In the genomic region with DNA sequence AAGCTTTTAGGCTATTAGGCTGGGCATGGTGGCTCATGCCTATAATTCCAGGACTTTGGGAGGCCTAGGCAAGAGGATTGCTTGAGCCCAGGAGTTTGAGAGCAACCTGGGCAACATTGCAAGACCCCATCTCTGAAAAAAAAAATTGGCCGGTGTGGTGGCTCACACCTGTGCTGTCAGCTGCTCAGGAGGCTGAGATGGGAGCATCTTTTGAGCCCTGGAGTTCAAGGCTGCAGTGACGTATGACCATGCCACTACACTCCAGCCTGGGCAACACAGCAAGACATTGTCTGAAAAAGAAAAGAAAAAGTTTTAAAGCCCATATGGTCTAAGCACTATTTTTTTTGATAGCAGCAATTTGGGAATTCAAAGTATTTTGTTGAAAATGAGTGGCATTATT, we compare ENCODE assay signal across 1 cellular context.
TF ChIP-seq lines count a peak whose summit lies in the region.

No MANE protein-coding gene starts in this region.

TF ChIP-seq in SK-N-SH treated with all-trans-retinoic acid at 6 μM for 48 hours, 23 proteins besides CTCF, POLR2A, EP300 and RAD21:
- TF ChIP-seq ZC3H10 (CRISPR knock-in tag; IDR thresholded peaks at IDR 0.05) (no peak), BACH2 (CRISPR knock-in tag; IDR thresholded peaks at IDR 0.05; ENCODE audit: borderline replicate concordance) (no peak), SNAI2 (CRISPR knock-in tag; IDR thresholded peaks at IDR 0.05) (no peak), ZFP30 (CRISPR knock-in tag; IDR thresholded peaks at IDR 0.05) (no peak), ZNF70 (CRISPR knock-in tag; IDR thresholded peaks at IDR 0.05) (no peak), ARNTL (CRISPR knock-in tag; IDR thresholded peaks at IDR 0.05; ENCODE audit: borderline replicate concordance, low read depth) (no peak), ZNF8 (CRISPR knock-in tag; IDR thresholded peaks at IDR 0.05) (no peak), POU6F1 (CRISPR knock-in tag; IDR thresholded peaks at IDR 0.05; ENCODE audit: borderline replicate concordance, low read depth) (no peak)
